In genomic region chr15:83107841-83108181, GRCh38 we compare ENCODE assay signal across 1 cellular context.
TF ChIP-seq lines count a peak whose summit lies in the region.

No MANE protein-coding gene starts in this region.

TF ChIP-seq in H1, 55 proteins besides CTCF, POLR2A, EP300 and RAD21:
- no peak for TF ChIP-seq EZH2 (IDR thresholded peaks at IDR 0.05; ENCODE audit: low read depth, low read length, severe bottlenecking)
- no peak for TF ChIP-seq ASH2L (IDR thresholded peaks at IDR 0.05; ENCODE audit: low read length)
- TF ChIP-seq RNF2 (IDR thresholded peaks at IDR 0.05; ENCODE audit: borderline replicate concordance, low read depth, low read length, missing control alignments, poor library complexity, severe bottlenecking), result peak; percentile 16
- no peak for TF ChIP-seq SP1 (IDR thresholded peaks at IDR 0.05; ENCODE audit: low read depth, low read length)
- 0 out of 2 replicates have a peak, but pooled peaks have one; percentile 45 for TF ChIP-seq SUZ12 (IDR thresholded peaks at IDR 0.05; ENCODE audit: low read length)
- no peak for TF ChIP-seq SIN3A (conservative IDR thresholded peaks at IDR 0.05 in 1 of 2, IDR thresholded peaks at IDR 0.05 in 1 of 2; ENCODE audit: low read depth in 1 of 2, low read length in 2 of 2)
- TF ChIP-seq RFX5 (IDR thresholded peaks at IDR 0.05; ENCODE audit: borderline replicate concordance, low read depth, low read length), result no peak
- no peak for TF ChIP-seq MAFK (IDR thresholded peaks at IDR 0.05; ENCODE audit: low read depth, low read length)
- TF ChIP-seq CTBP2 (IDR thresholded peaks at IDR 0.05; ENCODE audit: borderline replicate concordance, insufficient read depth, insufficient read length, low read length), result no peak
- no peak for TF ChIP-seq USF2 (IDR thresholded peaks at IDR 0.05; ENCODE audit: low read length)
- no peak for TF ChIP-seq CHD2 (IDR thresholded peaks at IDR 0.05; ENCODE audit: low read length)
- TF ChIP-seq KDM4A (IDR thresholded peaks at IDR 0.05; ENCODE audit: low read depth, low read length, severe bottlenecking), result peak; percentile 1
- no peak for TF ChIP-seq JUND (IDR thresholded peaks at IDR 0.05; ENCODE audit: low read length)
- TF ChIP-seq TBP (IDR thresholded peaks at IDR 0.05; ENCODE audit: low read depth, low read length), result no peak
TF ChIP-seq in H1: peak in this region for 3.
